8 cellular contexts compared by ENCODE assay signal in the genomic region with DNA sequence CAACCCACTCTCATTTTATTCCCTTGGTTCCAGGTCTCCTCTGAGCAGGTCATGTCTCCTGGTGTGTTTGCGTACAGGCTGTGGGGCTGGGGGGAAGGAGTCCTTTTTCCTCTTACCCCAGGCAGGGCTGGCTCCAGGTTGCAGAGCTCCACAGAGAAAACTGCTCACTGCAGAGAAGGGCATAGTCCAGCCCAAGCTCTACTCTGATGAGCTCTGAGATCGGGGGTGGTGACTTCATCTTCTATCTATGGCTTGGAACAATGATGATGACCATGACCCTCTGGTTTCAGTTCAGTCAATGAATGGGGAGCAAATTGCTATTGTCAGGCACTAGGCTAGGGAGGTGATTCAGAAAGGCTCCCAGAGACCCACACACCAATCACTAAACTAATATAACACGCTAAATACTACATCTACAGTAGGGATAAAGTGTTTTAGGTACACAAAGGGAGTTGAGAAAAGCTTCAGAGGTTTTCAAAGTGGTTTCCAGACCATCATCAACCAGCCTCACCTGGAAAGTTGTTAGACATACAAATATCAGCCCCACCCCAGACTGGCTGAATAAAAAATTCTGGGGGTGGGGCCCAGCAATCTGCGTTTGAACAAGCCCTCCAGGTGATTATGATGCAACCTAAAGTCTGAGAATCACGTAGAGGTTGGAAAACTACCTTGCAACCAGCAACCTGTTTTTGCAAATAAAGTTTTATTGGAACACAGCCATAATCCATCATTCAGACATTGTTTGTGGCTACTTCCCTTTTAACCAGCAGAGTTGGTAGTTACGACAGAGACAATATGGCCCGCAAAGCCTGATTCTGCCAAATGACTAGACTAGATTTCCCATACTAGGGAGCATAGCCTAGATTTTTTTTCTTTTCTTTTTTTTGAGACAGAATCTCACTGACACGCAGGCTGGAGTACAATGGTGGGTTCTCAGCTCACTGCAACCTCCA. TPM values are rescaled to one million over a fixed set of nuclear protein-coding genes. Genes with fewer than 3 reads are reported as not detected.
DNase-seq lines count a peak whose midpoint lies in the region; ATAC-seq, FAIRE-seq and TF ChIP-seq lines count a peak whose summit lies in the region.
"Not testable (repeated sequence)": the region's sequence is repeated elsewhere in the genome, so short reads cannot be mapped to it uniquely, and the experiment has no call there.

No MANE protein-coding gene starts in this region.

- H3K27me3 ChIP-seq in H9 (ENCODE audit: insufficient read depth, low read length); astrocyte (ENCODE audit: insufficient read depth, low read length); right lobe of liver: not testable (repeated sequence)

- H4K8ac ChIP-seq in H9 (replicated peaks; ENCODE audit: insufficient read length, low read depth, low read length): not testable (repeated sequence)

- not testable (repeated sequence) for H3K79me1 ChIP-seq in H9 (ENCODE audit: insufficient read depth, low read depth, low read length, poor library complexity, severe bottlenecking)

- H3K14ac ChIP-seq in H9 (ENCODE audit: insufficient read depth, low read length): not testable (repeated sequence)

- ATAC-seq in right lobe of liver: peak in 3 of 4 donors; percentile 13 to 88 (median 62)

- not testable (repeated sequence) for H3K4ac ChIP-seq in H9 (ENCODE audit: low read depth, low read length)

- H2BK12ac ChIP-seq in H9 (ENCODE audit: insufficient read length, low read depth, low read length): not testable (repeated sequence)

- H3K4me3 Mint-ChIP-seq in H9 (peak overlapping the region in 1 of 2 experiments; percentile 21; a peak in 1 of 5 replicates), astrocyte (ENCODE audit: unreplicated experiment) (peak overlapping the region; percentile 14)
- H3K4me3 Mint-ChIP-seq in progenitor cell of endocrine pancreas (ENCODE audit: low read depth): not testable (repeated sequence)

- H3K27me3 Mint-ChIP-seq in H9 (ENCODE audit: low read depth); astrocyte (ENCODE audit: low read depth, unreplicated experiment); progenitor cell of endocrine pancreas: not testable (repeated sequence)

- H3K9ac ChIP-seq in H9 (ENCODE audit: extremely low read depth, insufficient read length, low read length); astrocyte (ENCODE audit: low read length): not testable (repeated sequence)

- not testable (repeated sequence) for H3T11ph ChIP-seq in H9 (ENCODE audit: low read length)

- no CpG with 5 or more reads among the region's 8 CpGs for WGBS in H9 (ENCODE audit: extremely low coverage, insufficient read length, low lambda C conversion rate)
- 77% methylated on average over 5 of the region's 8 CpGs for WGBS in right lobe of liver (ENCODE audit: insufficient coverage, low coverage, low lambda C conversion rate, missing lambda C conversion rate)

- H3K9me3 Mint-ChIP-seq in H9; astrocyte (ENCODE audit: unreplicated experiment); progenitor cell of endocrine pancreas (ENCODE audit: low read depth): not testable (repeated sequence)

- not testable (repeated sequence) for H2BK5ac ChIP-seq in H9 (ENCODE audit: insufficient read length, low read length)

- H3K4me3 ChIP-seq in NB4 (ENCODE audit: low read depth, low read length); astrocyte (ENCODE audit: insufficient read depth, low read depth, low read length); right lobe of liver: not testable (repeated sequence)

- not testable (repeated sequence) for H4K5ac ChIP-seq in H9 (ENCODE audit: insufficient read length, low read depth, low read length)

- not testable (repeated sequence) for H2BK120ac ChIP-seq in H9 (ENCODE audit: low read depth, low read length, poor library complexity, severe bottlenecking)

- not testable (repeated sequence) for H3K36me3 ChIP-seq in astrocyte (ENCODE audit: insufficient read depth, low read length); right lobe of liver

- H3K36me3 Mint-ChIP-seq in H9 (ENCODE audit: insufficient read depth in 1 of 3, low read depth in 3 of 3): peaks cover 7 to 11% (median 9%) of the 10 kb centered on the region in 3 experiments; a peak in 6 of 7 replicates
- H3K36me3 Mint-ChIP-seq in astrocyte (ENCODE audit: low read depth, unreplicated experiment); progenitor cell of endocrine pancreas (ENCODE audit: insufficient read depth): not testable (repeated sequence)

- intact Hi-C loops in right lobe of liver (cut with DNase I): not testable (repeated sequence)

- H2BK20ac ChIP-seq in H9 (ENCODE audit: low read depth, low read length, poor library complexity, severe bottlenecking): not testable (repeated sequence)

- not testable (repeated sequence) for H2AFZ ChIP-seq in H9 (ENCODE audit: low read length); astrocyte (ENCODE audit: low read depth, low read length)

- H4K20me1 ChIP-seq in H9 (ENCODE audit: control insufficient read depth, insufficient read depth, insufficient read length); astrocyte (ENCODE audit: insufficient read depth, low read length): not testable (repeated sequence)

- peak; percentile 24 for DNase-seq in CD1c-positive myeloid dendritic cell (ENCODE audit: extremely low spot score)
- peak; percentile 38 for DNase-seq in H9
- peak; percentile 52 for DNase-seq in NB4 (ENCODE audit: low read depth)
- peak; percentile 19 for DNase-seq in OCI-M1 (lab: John Stamatoyannopoulos, UW)
- DNase-seq in astrocyte (ENCODE audit: low read depth); epithelial cell of prostate (ENCODE audit: low read depth, low spot score); right lobe of liver; progenitor cell of endocrine pancreas (ENCODE audit: low spot score, unreplicated experiment): not testable (repeated sequence)

- not testable (repeated sequence) for H3K79me2 ChIP-seq in H9 (ENCODE audit: insufficient read depth, low read length)
- peaks cover 12% of the 10 kb centered on the region for H3K79me2 ChIP-seq in astrocyte (ENCODE audit: insufficient read depth, low read length)

- H3K23me2 ChIP-seq in H9 (ENCODE audit: insufficient read length, low read depth, low read length, poor library complexity, severe bottlenecking): not testable (repeated sequence)

- not testable (repeated sequence) for H3K4me2 ChIP-seq in H9 (ENCODE audit: insufficient read depth, insufficient read length, low read length); astrocyte (ENCODE audit: low read length)

- H3K27ac Mint-ChIP-seq in H9: peak overlapping the region; percentile 17 to 87 (median 77)
- H3K27ac Mint-ChIP-seq in astrocyte (ENCODE audit: unreplicated experiment): not testable (repeated sequence)
- H3K27ac Mint-ChIP-seq in progenitor cell of endocrine pancreas: peak overlapping the region; percentile 51

- H3K56ac ChIP-seq in H9 (ENCODE audit: insufficient read length, low read depth, low read length): not testable (repeated sequence)

- not testable (repeated sequence) for TF ChIP-seq POLR2A in NB4 (IDR thresholded peaks at IDR 0.05; ENCODE audit: extremely low read depth, insufficient read length); right lobe of liver (IDR thresholded peaks at IDR 0.05)

- not testable (repeated sequence) for H4K91ac ChIP-seq in H9 (ENCODE audit: insufficient read length, low read depth, low read length)

- not testable (repeated sequence) for H3K4me1 ChIP-seq in H9 (ENCODE audit: insufficient read depth, low read length); astrocyte (ENCODE audit: insufficient read depth, low read length); right lobe of liver

- not testable (repeated sequence) for H3K23ac ChIP-seq in H9 (ENCODE audit: insufficient read length, low read depth, low read length)

- H3K27ac ChIP-seq in H9 (ENCODE audit: insufficient read length, low read depth, low read length); astrocyte (ENCODE audit: low read depth, low read length); right lobe of liver: not testable (repeated sequence)
- H3K27ac ChIP-seq in epithelial cell of prostate: peak overlapping the region; percentile 52

- FAIRE-seq in astrocyte (lab: Jason Lieb, UNC): not testable (repeated sequence)

- not testable (repeated sequence) for H3K9me3 ChIP-seq in H9 (ENCODE audit: control insufficient read depth, low read depth, low read length); astrocyte (ENCODE audit: insufficient read depth, low read depth, low read length); right lobe of liver

- H3K18ac ChIP-seq in H9 (ENCODE audit: insufficient read length, low read depth, low read length): not testable (repeated sequence)

- H3K4me1 Mint-ChIP-seq in H9: peaks cover 19 to 24% of the 10 kb centered on the region in 2 experiments
- H3K4me1 Mint-ChIP-seq in astrocyte (ENCODE audit: low read depth, unreplicated experiment): peaks cover 15% of the 10 kb centered on the region
- H3K4me1 Mint-ChIP-seq in progenitor cell of endocrine pancreas (ENCODE audit: low read depth): peaks cover 11% of the 10 kb centered on the region

- not testable (repeated sequence) for H2BK15ac ChIP-seq in H9 (ENCODE audit: low read depth, low read length)

- not testable (repeated sequence) for TF ChIP-seq CTCF in H9 (conservative IDR thresholded peaks at IDR 0.05); NB4 (IDR thresholded peaks at IDR 0.05; ENCODE audit: low read depth, low read length); astrocyte (IDR thresholded peaks at IDR 0.05; ENCODE audit: insufficient read depth, low read depth, low read length); right lobe of liver (IDR thresholded peaks at IDR 0.05); progenitor cell of endocrine pancreas (IDR thresholded peaks at IDR 0.05; ENCODE audit: unreplicated experiment)

- not testable (repeated sequence) for H2AK5ac ChIP-seq in H9 (ENCODE audit: insufficient read length, low read length)

RNA-seq across cellular contexts. Expression of gene TLK2, which starts 5.3 kb away (rescaled TPM):
- total RNA-seq in H9 (2021) (63.7 and 67.0 TPM in 2 replicates), astrocyte (53.0 and 54.2 TPM in 2 replicates), right lobe of liver (10 to 100 TPM; 11.6 to 13.8 (median 12.6) TPM), progenitor cell of endocrine pancreas (62.1 and 70.1 TPM in 2 replicates)

RNA-seq across cellular contexts. Expression of gene METTL2A, which starts 49.6 kb away (rescaled TPM):
- total RNA-seq in H9 (2021) (37.6 and 39.3 TPM in 2 replicates), astrocyte (20.1 and 20.9 TPM in 2 replicates), right lobe of liver (10 to 100 TPM in 1 of 6 experiments, 1 to 10 TPM in 5; 8.0 to 12.1 (median 9.3) TPM), progenitor cell of endocrine pancreas (29.6 and 33.1 TPM in 2 replicates)
